34 cellular contexts compared by ENCODE assay signal in the genomic region with DNA sequence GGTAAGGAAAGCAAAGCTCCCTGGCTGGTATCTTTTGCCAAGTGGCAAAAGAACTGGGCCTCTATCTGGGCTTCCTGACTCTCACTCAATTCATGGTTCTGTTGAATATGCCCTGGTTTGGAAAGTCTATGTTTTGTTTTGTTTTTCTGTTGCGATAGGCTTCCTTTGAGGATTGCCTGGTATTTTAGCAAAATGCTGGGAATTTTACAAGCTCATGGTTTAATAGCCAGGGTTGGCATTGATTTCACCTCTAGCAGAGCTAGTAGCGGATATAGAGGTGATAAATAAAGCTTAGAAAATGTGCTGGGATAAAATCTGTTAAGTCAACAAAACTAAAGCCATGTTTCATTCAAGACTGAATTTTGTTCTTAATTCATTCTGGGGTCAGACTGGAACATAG.
"Had no signal": no experiment of that assay in that cellular context is flagged by ENCODE, and none has a peak within 500 bp of the region (broad histone marks: within the 10 kb centered on the region; RNA-seq: fewer than 3 reads in every experiment).

No MANE protein-coding gene starts in this region.

- H3K36me3 Mint-ChIP-seq: activated naive CD8-positive, alpha-beta T cell treated with anti-CD3 and anti-CD28 coated beads for 36 hours; T-cell had no signal

- H3K27ac Mint-ChIP-seq: activated CD4-positive, alpha-beta T cell treated with anti-CD3 and anti-CD28 coated beads, Interleukin-2, amount 10 ng/mL, durations not matched to agents 24 days and 14 days; activated CD8-positive, alpha-beta T cell treated with anti-CD3 and anti-CD28 coated beads for 36 hours; activated naive CD8-positive, alpha-beta T cell treated with anti-CD3 and anti-CD28 coated beads for 36 hours; activated T-cell treated with anti-CD3 and anti-CD28 coated beads, Interleukin-2, amount 50 U/mL, for 72 hours; activated T-helper 17 cell treated with anti-CD3 and anti-CD28 coated beads, Interleukin-2, amount 50 U/mL, for 72 hours; T-cell; T-helper 17 cell had no signal

- H3K4me1 ChIP-seq: Peyer's patch had no signal

- H3K9me3 Mint-ChIP-seq: activated CD4-positive, alpha-beta T cell treated with anti-CD3 and anti-CD28 coated beads, Interleukin-2, amount 10 ng/mL, durations not matched to agents 24 days and 14 days; activated CD8-positive, alpha-beta T cell treated with anti-CD3 and anti-CD28 coated beads for 36 hours; activated naive CD8-positive, alpha-beta T cell treated with anti-CD3 and anti-CD28 coated beads for 36 hours; activated T-cell treated with anti-CD3 and anti-CD28 coated beads, Interleukin-2, amount 50 U/mL, for 72 hours; activated T-helper 17 cell treated with anti-CD3 and anti-CD28 coated beads, Interleukin-2, amount 50 U/mL, for 72 hours; T-cell had no signal

- H3K36me3 ChIP-seq: breast epithelium, Peyer's patch had no signal

- H3K4me3 ChIP-seq: body of pancreas, breast epithelium, Peyer's patch had no signal

- H3K27me3 Mint-ChIP-seq: activated naive CD8-positive, alpha-beta T cell treated with anti-CD3 and anti-CD28 coated beads for 36 hours; T-cell had no signal

- H3K4me3 Mint-ChIP-seq: activated CD4-positive, alpha-beta T cell treated with anti-CD3 and anti-CD28 coated beads, Interleukin-2, amount 10 ng/mL, durations not matched to agents 24 days and 14 days; activated CD8-positive, alpha-beta T cell treated with anti-CD3 and anti-CD28 coated beads for 36 hours; activated naive CD8-positive, alpha-beta T cell treated with anti-CD3 and anti-CD28 coated beads for 36 hours; activated T-cell treated with anti-CD3 and anti-CD28 coated beads, Interleukin-2, amount 50 U/mL, for 72 hours; activated T-helper 17 cell treated with anti-CD3 and anti-CD28 coated beads, Interleukin-2, amount 50 U/mL, for 72 hours; T-cell; T-helper 17 cell had no signal

- H3K4me1 Mint-ChIP-seq: activated T-helper 17 cell treated with anti-CD3 and anti-CD28 coated beads, Interleukin-2, amount 50 U/mL, for 72 hours; T-cell had no signal

- ATAC-seq: activated CD8-positive, alpha-beta T cell treated with anti-CD3 and anti-CD28 coated beads for 36 hours; activated T-cell treated with anti-CD3 and anti-CD28 coated beads, Interleukin-2, amount 50 U/mL, for 72 hours; activated T-helper 17 cell treated with anti-CD3 and anti-CD28 coated beads, Interleukin-2, amount 50 U/mL, for 72 hours; body of pancreas; PC-3; Right ventricle myocardium inferior; SK-N-SH treated with all-trans-retinoic acid at 6 μM for 48 hours; T-cell; T-helper 17 cell had no signal

- H3K9me3 ChIP-seq: body of pancreas, breast epithelium, Peyer's patch had no signal

- H3K27me3 ChIP-seq: body of pancreas, breast epithelium, Peyer's patch had no signal

- DNase-seq: activated CD4-positive, alpha-beta T cell treated with anti-CD3 and anti-CD28 coated beads, Interleukin-2, amount 10 ng/mL, durations not matched to agents 24 days and 14 days; activated CD4-positive, alpha-beta T cell treated with anti-CD3 and anti-CD28 coated beads, Interleukin-2, amount 50 U/mL, for 4 hours; activated CD8-positive, alpha-beta T cell treated with anti-CD3 and anti-CD28 coated beads for 36 hours; activated effector memory CD4-positive, alpha-beta T cell treated with anti-CD3 and anti-CD28 coated beads, Interleukin-2, amount 50 U/mL, for 16 hours; activated naive CD4-positive, alpha-beta T cell; activated naive CD4-positive, alpha-beta T cell treated with anti-CD3 and anti-CD28 coated beads, Interleukin-2, amount 50 U/mL, for 16 hours; activated naive CD8-positive, alpha-beta T cell treated with anti-CD3 and anti-CD28 coated beads for 36 hours; activated T-cell treated with anti-CD3 and anti-CD28 coated beads, Interleukin-2, amount 50 U/mL, for 1 hour; activated T-cell treated with anti-CD3 and anti-CD28 coated beads, Interleukin-2, amount 50 U/mL, for 72 hours; amniotic stem cell; aorta; body of pancreas; Karpas-422; NCI-H1105; NCI-H146; NCI-H187; NCI-H2029 treated with DMSO at 0.1 percent for 48 hours; NCI-H2107; NCI-H2171; NCI-H510A; NCI-H526; NCI-H748 treated with DMSO at 0.1 percent for 48 hours; NK-92 treated with Interleukin-12 subunit alpha and Interleukin-12 subunit beta, amount 100 ng/mL, for 24 hours; PC-3; Peyer's patch; RPMI8226; SIG-M5; T-cell; T-helper 17 cell; T-helper 9 cell had no signal

- H3K27ac ChIP-seq: body of pancreas, Peyer's patch had no signal
